ENCODE assay signal across 22 cellular contexts in genomic region chr14:56860441-56860840, GRCh38. TPM values are rescaled to one million over a fixed set of nuclear protein-coding genes. Genes with fewer than 3 reads are reported as not detected.
DNase-seq lines count a peak whose midpoint lies in the region; ATAC-seq, FAIRE-seq and TF ChIP-seq lines count a peak whose summit lies in the region.
"Had no signal": no experiment of that assay in that cellular context is flagged by ENCODE, and none has a peak within 500 bp of the region (broad histone marks: within the 10 kb centered on the region; RNA-seq: fewer than 3 reads in every experiment).

No MANE protein-coding gene starts in this region.

- peaks cover 7% of the 10 kb centered on the region for H3K27me3 Mint-ChIP-seq in neural progenitor cell (ENCODE audit: insufficient read depth, low read depth)

- H3K9me3 Mint-ChIP-seq in neural progenitor cell: no peaks in the 10 kb centered on the region

- H3K4me2 ChIP-seq in neural progenitor cell: no peak overlapping the region
- H3K4me2 ChIP-seq: BLaER1 had no signal

- no peak for ATAC-seq in GM18502 (IDR thresholded peaks at IDR 0.05; ENCODE audit: poor library complexity, unreplicated experiment)

- peak overlapping the region; percentile 35 for H2AFZ ChIP-seq in neural progenitor cell (replicated peaks)
- H2AFZ ChIP-seq: GM23248 had no signal

- H3K9me3 ChIP-seq in neural progenitor cell (ENCODE audit: low read depth): no peaks in the 10 kb centered on the region
- H3K9me3 ChIP-seq: BLaER1 had no signal

- TF ChIP-seq CTCF in neural progenitor cell (IDR thresholded peaks at IDR 0.05): no peak

- FAIRE-seq in HTR-8/SVneo (lab: Jason Lieb, UNC): peak; percentile 88
- FAIRE-seq: G401.6, GM12891, GM18507, H54 had no signal

- DNase-seq in D341Med (ENCODE audit: low spot score): peak; percentile 49
- no peak for DNase-seq in HTR-8/SVneo (ENCODE audit: insufficient read length, low spot score)
- DNase-seq in cerebellar cortex (ENCODE audit: low spot score): peak; percentile 70
- no peak for DNase-seq in neural progenitor cell (ENCODE audit: low spot score)
- DNase-seq in ecto neural progenitor cell (ENCODE audit: low spot score): no peak
- no peak for DNase-seq in middle frontal gyrus (ENCODE audit: extremely low spot score, low spot score)
- DNase-seq: 8988T; CD4-positive, alpha-beta memory T cell; DMS 273 treated with DMSO at 0.1 percent for 48 hours; DMS53; DND-41; EL; GM23248; HCEC 1CT had no signal

- no peak overlapping the region for H3K27ac ChIP-seq in neural progenitor cell
- H3K27ac ChIP-seq: BLaER1, GM23248 had no signal

- H3K36me3 ChIP-seq in neural progenitor cell: no peaks in the 10 kb centered on the region
- H3K36me3 ChIP-seq: BLaER1 had no signal

- H3K4me3 Mint-ChIP-seq in neural progenitor cell: no peak overlapping the region
- H3K4me3 Mint-ChIP-seq: CD14-positive monocyte; CD4-positive, alpha-beta memory T cell had no signal

- H3K9ac ChIP-seq in neural progenitor cell: no peak overlapping the region
- H3K9ac ChIP-seq: BLaER1, GM23248 had no signal

- H3K27ac Mint-ChIP-seq in neural progenitor cell: no peak overlapping the region
- H3K27ac Mint-ChIP-seq: CD14-positive monocyte; CD4-positive, alpha-beta memory T cell had no signal

- H3K36me3 Mint-ChIP-seq in neural progenitor cell: no peaks in the 10 kb centered on the region
- H3K36me3 Mint-ChIP-seq: CD14-positive monocyte; CD4-positive, alpha-beta memory T cell had no signal

- H3K4me3 ChIP-seq in neural progenitor cell: no peak overlapping the region
- H3K4me3 ChIP-seq: BLaER1, GM23248 had no signal

- no peaks in the 10 kb centered on the region for H4K20me1 ChIP-seq in neural progenitor cell (ENCODE audit: low read depth)
- H4K20me1 ChIP-seq: BLaER1 had no signal

- peaks cover 4% of the 10 kb centered on the region for H3K79me2 ChIP-seq in neural progenitor cell (ENCODE audit: low read depth)

- H3K4me1 ChIP-seq in neural progenitor cell: peaks cover 54% of the 10 kb centered on the region
- H3K4me1 ChIP-seq: BLaER1 had no signal

- peaks cover 38% of the 10 kb centered on the region for H3F3A ChIP-seq in neural progenitor cell (ENCODE audit: low read depth)

- H3K4me1 Mint-ChIP-seq in neural progenitor cell: peaks cover 58% of the 10 kb centered on the region
- H3K4me1 Mint-ChIP-seq: CD14-positive monocyte had no signal

- H3K27me3 ChIP-seq in neural progenitor cell: no peaks in the 10 kb centered on the region
- H3K27me3 ChIP-seq: BLaER1 had no signal

RNA-seq across cellular contexts. Expression of gene OTX2, which starts 50.2 kb away (rescaled TPM):
- total RNA-seq in neural progenitor cell (ENCODE audit: low replicate concordance): 453 and 513 TPM in 2 replicates
- total RNA-seq: CD4-positive, alpha-beta memory T cell; GM23248; HT-29 had no signal

Comparison
In these comparisons a context has a peak if more than half of its experiments do, and no peak if none do; other contexts are left out.
1. DNase-seq: peak in D341Med (single experiment) and cerebellar cortex (single experiment); none in HTR-8/SVneo (single experiment), neural progenitor cell (single experiment), ecto neural progenitor cell (single experiment) and middle frontal gyrus (single experiment).